In the genomic region with DNA sequence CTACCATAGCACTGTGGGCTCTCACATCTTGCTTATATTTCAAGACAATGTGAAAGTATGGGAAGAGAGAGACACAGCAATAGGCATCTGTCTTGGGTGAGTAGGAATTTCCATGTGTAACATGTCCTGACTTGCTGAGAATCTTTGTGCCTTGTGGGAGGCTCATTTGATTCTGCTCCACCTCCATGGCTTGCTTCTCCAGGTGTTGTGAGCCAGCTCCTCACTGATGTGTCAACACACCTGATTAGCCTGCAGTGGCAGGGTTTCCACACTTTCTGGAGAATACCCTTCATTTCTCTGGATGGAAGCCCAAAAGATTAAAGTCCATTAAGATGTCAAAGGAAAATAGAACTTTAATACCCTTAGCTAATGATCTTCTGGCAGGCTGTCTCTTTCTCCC, we compare ENCODE assay signal across 21 cellular contexts.
DNase-seq lines count a peak whose midpoint lies in the region; ATAC-seq and TF ChIP-seq lines count a peak whose summit lies in the region.
"Had no signal": no experiment of that assay in that cellular context is flagged by ENCODE, and none has a peak within 500 bp of the region (broad histone marks: within the 10 kb centered on the region; RNA-seq: fewer than 3 reads in every experiment).

No MANE protein-coding gene starts in this region.

- H3K9me3 Mint-ChIP-seq in glutamatergic neuron (ENCODE audit: unreplicated experiment) = peaks cover 12% of the 10 kb centered on the region
- H3K9me3 Mint-ChIP-seq: activated T-cell treated with anti-CD3 and anti-CD28 coated beads, Interleukin-2, amount 50 U/mL, for 24 hours had no signal

- no peak overlapping the region for H3K4me3 Mint-ChIP-seq in glutamatergic neuron (ENCODE audit: unreplicated experiment)
- H3K4me3 Mint-ChIP-seq: activated T-cell treated with anti-CD3 and anti-CD28 coated beads, Interleukin-2, amount 50 U/mL, for 24 hours; T-cell had no signal

- peak overlapping the region; percentile 0 for H3K27ac Mint-ChIP-seq in glutamatergic neuron (ENCODE audit: unreplicated experiment)
- H3K27ac Mint-ChIP-seq: activated T-cell treated with anti-CD3 and anti-CD28 coated beads, Interleukin-2, amount 50 U/mL, for 24 hours; T-cell had no signal

- CTCF ChIA-PET in RWPE1 (lab: Yijun Ruan, JAX) = no interaction called here

- peaks cover 4% of the 10 kb centered on the region for H3K36me3 Mint-ChIP-seq in glutamatergic neuron (ENCODE audit: unreplicated experiment)
- H3K36me3 Mint-ChIP-seq: T-cell had no signal

- H3K4me1 Mint-ChIP-seq in glutamatergic neuron (ENCODE audit: low read depth, unreplicated experiment) = peaks cover 33% of the 10 kb centered on the region
- H3K4me1 Mint-ChIP-seq: T-cell had no signal

- H3K27me3 Mint-ChIP-seq in glutamatergic neuron (ENCODE audit: unreplicated experiment) = peaks cover 6% of the 10 kb centered on the region
- H3K27me3 Mint-ChIP-seq: activated T-cell treated with anti-CD3 and anti-CD28 coated beads, Interleukin-2, amount 50 U/mL, for 24 hours; T-cell had no signal

- no peak overlapping the region for H3K27ac ChIP-seq in RWPE1
- H3K27ac ChIP-seq: hepatocyte, left ventricle myocardium inferior, prostate gland had no signal

- DNase-seq in COR-L47 (lab: John Stamatoyannopoulos, UW) (peak; percentile 72), LoVo (ENCODE audit: low spot score) (peak; percentile 11), RWPE1 (ENCODE audit: low spot score) (peak; percentile 55), glutamatergic neuron (no peak), NCI-H774 (lab: John Stamatoyannopoulos, UW) (no peak), middle frontal gyrus (ENCODE audit: extremely low spot score, low spot score) (no peak)
- DNase-seq: activated CD8-positive, alpha-beta memory T cell treated with anti-CD3 and anti-CD28 coated beads for 24 hours; activated naive CD4-positive, alpha-beta T cell treated with Interleukin-2 at 50 U/mL for 16 hours; activated T-cell treated with anti-CD3 and anti-CD28 coated beads, Interleukin-2, amount 50 U/mL, for 24 hours; C1 segment of cervical spinal cord; caudate nucleus; dermis blood vessel endothelial cell; left ventricle myocardium inferior; PC-3; substantia nigra; T-cell had no signal

- ATAC-seq in HG03521 (IDR thresholded peaks at IDR 0.05; ENCODE audit: unreplicated experiment) (no peak), GM18511 (IDR thresholded peaks at IDR 0.05; ENCODE audit: unreplicated experiment) (no peak)
- ATAC-seq: K562, PC-3, T-cell had no signal

- POLR2A ChIA-PET in RWPE1 (lab: Yijun Ruan, JAX; ENCODE audit: low non-redundant PET) = no interaction called here

- TF ChIP-seq CTCF in RWPE1 (conservative IDR thresholded peaks at IDR 0.05; ENCODE audit: low read depth) (no peak), glutamatergic neuron (IDR thresholded peaks at IDR 0.05; ENCODE audit: partially characterized antibody, unreplicated experiment) (no peak)

Comparison
In these comparisons a context has a peak if more than half of its experiments do, and no peak if none do; other contexts are left out.
1. DNase-seq: peak in COR-L47 (single experiment), LoVo (single experiment) and RWPE1 (single experiment); none in glutamatergic neuron (single experiment), NCI-H774 (single experiment) and middle frontal gyrus (single experiment).